Comparison of ENCODE assay signal across 9 cellular contexts in genomic region chr1:13892671-13893325, GRCh38.
A peak's percentile ranks its signal among the peaks of the same experiment; 100 is the strongest.
DNase-seq lines count a peak whose midpoint lies in the region; ATAC-seq and TF ChIP-seq lines count a peak whose summit lies in the region.
"Had no signal": no experiment of that assay in that cellular context is flagged by ENCODE, and none has a peak within 500 bp of the region (broad histone marks: within the 10 kb centered on the region; RNA-seq: fewer than 3 reads in every experiment).

No MANE protein-coding gene starts in this region.

- WGBS in lower leg skin, 2 donors = 0% methylated on average over 18 to 20 of the region's 57 CpGs
- 2% methylated on average over 57 of the region's 57 CpGs for WGBS in thymus

- no peak overlapping the region for H3K27ac ChIP-seq in thymus (ENCODE audit: low read depth)

- no peak for TF ChIP-seq CTCF in lower leg skin (IDR thresholded peaks at IDR 0.05)

- no peak for TF ChIP-seq POLR2A in lower leg skin (IDR thresholded peaks at IDR 0.05)

- ATAC-seq in GM21526 (IDR thresholded peaks at IDR 0.05; ENCODE audit: low FRiP score, unreplicated experiment) (no peak), GM21786 (IDR thresholded peaks at IDR 0.05; ENCODE audit: unreplicated experiment) (no peak)

- H3K9me3 ChIP-seq in thymus (ENCODE audit: control insufficient read depth) = no peaks in the 10 kb centered on the region

- DNase-seq in NCI-H2227 (lab: John Stamatoyannopoulos, UW; ENCODE audit: unreplicated experiment) (peak; percentile 29), NCI-H2227 treated with DMSO at 0.1 percent for 48 hours (lab: John Stamatoyannopoulos, UW) (no peak), cerebellum (ENCODE audit: low spot score) (peak; percentile 26), lower leg skin (ENCODE audit: low spot score in 2 of 2) (no peak)
- no peak for DNase-seq in stimulated activated CD4-positive, alpha-beta T cell treated with anti-CD3 and anti-CD28 coated beads, Interleukin-2, amount 100 ng/mL, for 24 hours
- DNase-seq: effector CD8-positive, alpha-beta T cell had no signal

- peaks cover 23% of the 10 kb centered on the region for H3K27me3 ChIP-seq in thymus (ENCODE audit: control insufficient read depth, insufficient read depth)

- intact Hi-C loops in lower leg skin (cut with DNase I; ENCODE audit: low total_unique reads) = no loop called here

- peak overlapping the region; percentile 41 for H3K4me3 ChIP-seq in lower leg skin (ENCODE audit: low read depth, poor library complexity, severe bottlenecking)
- H3K4me3 ChIP-seq in thymus (ENCODE audit: low read length) = peak overlapping the region; percentile 2

- H3K36me3 ChIP-seq in thymus (ENCODE audit: control insufficient read depth, insufficient read depth) = no peaks in the 10 kb centered on the region

- no peaks in the 10 kb centered on the region for H3K4me1 ChIP-seq in thymus (ENCODE audit: control insufficient read depth, insufficient read depth, low read length)

Comparison
In these comparisons a context has a peak if more than half of its experiments do, and no peak if none do; other contexts are left out.
1. DNase-seq: peak in NCI-H2227 (single experiment) and cerebellum (single experiment); none in NCI-H2227 treated with DMSO at 0.1 percent for 48 hours (single experiment), lower leg skin (0 of 2) and stimulated activated CD4-positive, alpha-beta T cell treated with anti-CD3 and anti-CD28 coated beads, Interleukin-2, amount 100 ng/mL, for 24 hours (0 of 2).